17 cellular contexts compared by ENCODE assay signal in the genomic region with DNA sequence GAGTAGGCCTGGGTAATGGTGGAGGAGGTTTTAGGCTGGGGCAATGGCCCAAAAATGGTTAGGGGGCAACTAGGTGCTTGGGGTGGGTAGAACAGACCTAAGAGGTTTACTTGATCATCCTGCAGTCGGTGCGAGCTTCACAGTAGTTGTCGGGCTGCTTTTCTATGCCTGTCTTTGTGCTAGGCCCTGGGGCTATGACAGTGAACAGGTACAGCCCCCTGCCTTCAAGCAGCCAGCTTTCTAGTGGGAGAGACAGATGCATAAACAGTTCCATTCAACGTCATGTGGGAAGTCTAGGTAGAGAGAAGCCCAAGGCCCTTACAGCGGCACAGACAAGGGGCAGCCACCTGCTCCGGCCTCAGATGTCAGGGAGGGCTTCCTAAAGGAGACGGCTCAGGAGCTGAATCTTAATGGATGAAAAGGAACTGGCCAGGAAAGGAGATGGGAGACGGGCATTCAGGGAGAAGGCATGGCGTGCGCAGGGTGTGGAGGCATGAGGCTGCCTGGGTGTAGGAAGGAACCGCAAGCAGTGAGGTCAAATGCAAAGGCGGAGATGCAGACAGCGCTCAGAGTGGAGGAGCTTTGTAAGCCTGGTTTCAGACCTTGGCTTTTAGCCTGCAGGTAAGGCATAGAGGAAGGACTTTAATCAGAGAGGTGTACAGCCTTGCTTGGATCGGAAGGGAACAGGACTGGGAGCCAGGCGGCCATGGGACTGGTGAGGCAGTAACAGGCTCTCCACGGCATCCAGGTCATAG. TPM values are rescaled to one million over a fixed set of nuclear protein-coding genes. Genes with fewer than 3 reads are reported as not detected.
DNase-seq lines count a peak whose midpoint lies in the region; FAIRE-seq and TF ChIP-seq lines count a peak whose summit lies in the region.
"Had no signal": no experiment of that assay in that cellular context is flagged by ENCODE, and none has a peak within 500 bp of the region (broad histone marks: within the 10 kb centered on the region; RNA-seq: fewer than 3 reads in every experiment).

No MANE protein-coding gene starts in this region.

- no peak overlapping the region for H3K4me2 ChIP-seq in mammary epithelial cell (ENCODE audit: insufficient read depth, low read depth, low read length)

- no peak overlapping the region for H2AFZ ChIP-seq in mammary epithelial cell (ENCODE audit: low read depth, low read length)
- H2AFZ ChIP-seq: parathyroid adenoma had no signal

- intact Hi-C loops in mammary epithelial cell (cut with micrococcal nuclease) (loop anchor here (5.0 kb wide), 1 partner anchor 392 kb away; no protein-coding TSS in a partner anchor), breast epithelium (cut with DNase I; ENCODE audit: low total_unique reads) (loop anchor here (5.0 kb wide), 1 partner anchor 1182 kb away; no protein-coding TSS in a partner anchor)

- peak overlapping the region; percentile 83 for H3K27ac ChIP-seq in mammary epithelial cell (ENCODE audit: insufficient read depth, low read depth, low read length)
- H3K27ac ChIP-seq in breast epithelium, result no peak overlapping the region
- peak overlapping the region; percentile 44 for H3K27ac ChIP-seq in cingulate gyrus (ENCODE audit: low read depth, low read length)
- H3K27ac ChIP-seq in subcutaneous abdominal adipose tissue (ENCODE audit: low read depth, low read length), result peak overlapping the region; percentile 93
- H3K27ac ChIP-seq: HL-60, parathyroid adenoma had no signal

- H3K9ac ChIP-seq in mammary epithelial cell (ENCODE audit: insufficient read depth, low read length) (peak overlapping the region; percentile 14), subcutaneous abdominal adipose tissue (ENCODE audit: low read length in 5 of 5) (no peak overlapping the region)
- H3K9ac ChIP-seq: parathyroid adenoma had no signal

- H3K4me1 ChIP-seq in mammary epithelial cell (ENCODE audit: insufficient read depth, low read length) (peaks cover 76% of the 10 kb centered on the region), breast epithelium (peaks cover 5 to 14% of the 10 kb centered on the region in 2 donors), subcutaneous abdominal adipose tissue (ENCODE audit: control insufficient read depth in 5 of 5, insufficient read depth in 5 of 5, low read length in 5 of 5) (peaks cover 13 to 91% (median 76%) of the 10 kb centered on the region in 5 donors)

- CTCF ChIA-PET in mammary epithelial cell (lab: Charles Lee; ENCODE audit: low non-redundant PET), result no interaction called here

- peaks cover 72% of the 10 kb centered on the region for H3K4me1 Mint-ChIP-seq in mesothelial cell of epicardium

- dilution Hi-C loops in mammary epithelial cell (cut with HindIII; ENCODE audit: low sequenced_read_pairs), result no loop called here

- no TSS peak for BruUV-seq in mammary epithelial cell (replicated peaks; lab: Mats Ljungman, UMichigan)

- H3K27me3 Mint-ChIP-seq in mesothelial cell of epicardium (ENCODE audit: low read depth), result no peaks in the 10 kb centered on the region

- no peak for TF ChIP-seq POLR2A in breast epithelium (IDR thresholded peaks at IDR 0.05)

- peaks cover 2% of the 10 kb centered on the region for H3K36me3 ChIP-seq in mammary epithelial cell (ENCODE audit: insufficient read depth, low read length)
- H3K36me3 ChIP-seq in breast epithelium, result no peaks in the 10 kb centered on the region
- peaks cover 0 to 4% (median 0%) of the 10 kb centered on the region in 5 donors for H3K36me3 ChIP-seq in subcutaneous abdominal adipose tissue (ENCODE audit: control insufficient read depth in 5 of 5, insufficient read depth in 5 of 5, low read length in 5 of 5)

- no peaks in the 10 kb centered on the region for H3K36me3 Mint-ChIP-seq in mesothelial cell of epicardium
- H3K36me3 Mint-ChIP-seq: CD8-positive, alpha-beta memory T cell had no signal

- peaks cover 91% of the 10 kb centered on the region for H3K79me2 ChIP-seq in mammary epithelial cell (ENCODE audit: insufficient read depth, low read length)

- H3K9me3 Mint-ChIP-seq in mesothelial cell of epicardium, result no peaks in the 10 kb centered on the region
- H3K9me3 Mint-ChIP-seq: CD8-positive, alpha-beta memory T cell had no signal

- H3K9me3 ChIP-seq in mammary epithelial cell (replicated peaks; ENCODE audit: insufficient read depth, low read length), result no peaks in the 10 kb centered on the region
- H3K9me3 ChIP-seq in breast epithelium, result no peaks in the 10 kb centered on the region
- H3K9me3 ChIP-seq in subcutaneous abdominal adipose tissue (ENCODE audit: control insufficient read depth in 5 of 5, low read length in 5 of 5), result no peaks in the 10 kb centered on the region

- DNase-seq in mammary epithelial cell, result no peak
- no peak for DNase-seq in breast epithelium (ENCODE audit: low spot score in 2 of 2)
- DNase-seq in mesothelial cell of epicardium (ENCODE audit: low spot score in 2 of 2, unreplicated experiment in 2 of 2), result no peak
- DNase-seq in DMS114 treated with DMSO at 0.1 percent for 48 hours (lab: John Stamatoyannopoulos, UW; ENCODE audit: unreplicated experiment), result no peak
- DNase-seq in central memory CD4-positive, alpha-beta T cell, result no peak
- DNase-seq in GM19239 (ENCODE audit: insufficient read length, low spot score), result no peak
- DNase-seq: ACHN; CD8-positive, alpha-beta memory T cell; effector memory CD4-positive, alpha-beta T cell; foreskin melanocyte; KG1; NCI-H1105; NCI-H226 had no signal

- in situ Hi-C loops in mammary epithelial cell (cut with MboI; ENCODE audit: low sequenced_read_pairs in 2 of 2), result no loop called here

- 98% methylated on average over 16 of the region's 16 CpGs for WGBS in mammary epithelial cell (ENCODE audit: low coverage, missing lambda C conversion rate)

- peak overlapping the region; percentile 41 for H3K27ac Mint-ChIP-seq in mesothelial cell of epicardium

- FAIRE-seq in GM19239 (lab: Jason Lieb, UNC), result no peak

- no peak overlapping the region for H3K4me3 ChIP-seq in mammary epithelial cell (replicated peaks in 1 of 3; ENCODE audit: insufficient read depth in 1 of 3, low read depth in 2 of 3, low read length in 3 of 3)
- no peak overlapping the region for H3K4me3 ChIP-seq in breast epithelium
- H3K4me3 ChIP-seq in subcutaneous abdominal adipose tissue (ENCODE audit: low read depth in 1 of 5, low read length in 5 of 5), result no peak overlapping the region

- TF ChIP-seq CTCF in mammary epithelial cell (conservative IDR thresholded peaks at IDR 0.05 in 1 of 2, IDR thresholded peaks at IDR 0.05 in 1 of 2; ENCODE audit: extremely low read depth in 1 of 2, insufficient read depth in 1 of 2, low read depth in 1 of 2, low read length in 2 of 2) (no peak), breast epithelium (IDR thresholded peaks at IDR 0.05) (no peak), mesothelial cell of epicardium (IDR thresholded peaks at IDR 0.05; ENCODE audit: unreplicated experiment) (no peak)

- no peak overlapping the region for H3K4me3 Mint-ChIP-seq in mesothelial cell of epicardium
- H3K4me3 Mint-ChIP-seq: CD8-positive, alpha-beta memory T cell had no signal

- H4K20me1 ChIP-seq in mammary epithelial cell (ENCODE audit: insufficient read depth, low read length), result no peaks in the 10 kb centered on the region

- H3K27me3 ChIP-seq in mammary epithelial cell (ENCODE audit: insufficient read depth, low read length) (no peaks in the 10 kb centered on the region), breast epithelium (no peaks in the 10 kb centered on the region), subcutaneous abdominal adipose tissue (ENCODE audit: control insufficient read depth in 5 of 5, insufficient read depth in 4 of 5, low read length in 5 of 5) (no peaks in the 10 kb centered on the region)

RNA-seq across cellular contexts. Expression of a gene that starts 6.0 kb away (rescaled TPM):
- total RNA-seq in mammary epithelial cell (10 to 100 TPM; 68.8 to 70.8 TPM), breast epithelium (10 to 100 TPM; 28.8 to 78.9 (median 32.6) TPM), mesothelial cell of epicardium (64.3 to 67.9 TPM (median 66.0 TPM) in 3 replicates)
- 13.8 TPM for polyA plus RNA-seq in mammary epithelial cell
- polyA minus RNA-seq in mammary epithelial cell, result 37.5 TPM

Comparison
In these comparisons a context has a peak if more than half of its experiments do, and no peak if none do; other contexts are left out.
1. H3K27ac ChIP-seq: peak in mammary epithelial cell (single experiment), cingulate gyrus (single experiment) and subcutaneous abdominal adipose tissue (single experiment); none in breast epithelium (0 of 2).